ENCODE assay signal across 8 cellular contexts in the genomic region with DNA sequence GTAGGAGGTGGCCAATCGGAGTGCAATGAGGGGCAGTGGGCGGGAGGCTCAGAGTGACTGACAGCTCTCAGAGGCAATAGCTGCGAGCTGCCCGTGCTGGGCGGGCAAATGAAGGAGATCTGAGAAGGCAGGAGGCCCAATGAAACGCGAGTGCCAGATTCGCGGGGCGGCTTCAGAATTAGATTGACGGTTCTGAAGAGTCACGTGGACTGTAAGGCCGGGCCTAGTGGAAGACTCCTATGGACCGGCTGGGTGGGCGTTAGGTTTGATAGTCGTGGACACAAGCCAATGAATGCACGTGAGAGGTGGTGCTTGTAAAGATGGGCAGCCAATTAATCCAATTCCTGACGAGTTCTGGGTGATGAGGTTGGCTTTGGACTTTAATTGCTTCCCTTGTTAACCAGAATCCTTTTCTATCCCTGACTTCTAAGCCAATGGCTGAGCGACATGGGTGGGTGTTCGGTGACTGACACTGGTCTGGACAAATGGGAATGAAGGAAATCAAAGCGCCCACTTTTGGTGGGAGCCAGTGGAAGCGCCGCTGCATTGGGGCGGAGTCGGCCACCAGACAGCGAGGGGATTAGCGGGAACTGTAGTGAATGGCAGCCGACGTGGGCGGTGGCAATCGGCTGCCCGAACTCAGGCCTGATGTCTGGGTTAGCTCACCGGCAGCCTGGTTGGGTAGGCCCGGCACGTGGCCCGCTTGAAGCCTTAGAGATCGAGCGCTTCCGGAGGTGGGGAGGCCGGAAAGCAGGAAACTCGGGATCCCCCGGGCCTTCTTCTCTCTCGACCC. TPM values are rescaled to one million over a fixed set of nuclear protein-coding genes. Genes with fewer than 3 reads are reported as not detected.
DNase-seq lines count a peak whose midpoint lies in the region; ATAC-seq and TF ChIP-seq lines count a peak whose summit lies in the region.

No MANE protein-coding gene starts in this region.

- peak overlapping the region; percentile 99 for H4K8ac ChIP-seq in mesenchymal stem cell (ENCODE audit: low read length)

- 11% methylated on average over 42 of the region's 43 CpGs for WGBS in mesenchymal stem cell

- peak overlapping the region; percentile 6 for H2BK15ac ChIP-seq in mesenchymal stem cell (ENCODE audit: low read depth, poor library complexity, severe bottlenecking)

- H3K4me1 ChIP-seq in Caco-2: peaks cover 20% of the 10 kb centered on the region
- H3K4me1 ChIP-seq in effector memory CD4-positive, alpha-beta T cell (ENCODE audit: control insufficient read depth, insufficient read depth, low read length, poor library complexity, severe bottlenecking): peaks cover 17% of the 10 kb centered on the region
- H3K4me1 ChIP-seq in mesenchymal stem cell (ENCODE audit: control insufficient read depth, insufficient read depth, low read depth, low read length): peaks cover 19% of the 10 kb centered on the region

- H3K4me3 Mint-ChIP-seq in Caco-2 (ENCODE audit: unreplicated experiment): peak overlapping the region; percentile 77

- no peak overlapping the region for H2BK120ac ChIP-seq in mesenchymal stem cell (ENCODE audit: low read depth, low read length)

- BruUV-seq in Caco-2 (replicated peaks; lab: Mats Ljungman, UMichigan): no TSS peak

- peak overlapping the region in 1 of 2 experiments; percentile 64 for H3K4ac ChIP-seq in mesenchymal stem cell (ENCODE audit: low read depth in 1 of 2, low read length in 2 of 2)

- peak; percentile 79 for ATAC-seq in GM21381 (IDR thresholded peaks at IDR 0.05; ENCODE audit: unreplicated experiment)

- H3K27ac Mint-ChIP-seq in Caco-2 (ENCODE audit: unreplicated experiment): peak overlapping the region; percentile 95

- no peak overlapping the region for H4K91ac ChIP-seq in mesenchymal stem cell (ENCODE audit: low read length)

- H2BK12ac ChIP-seq in mesenchymal stem cell (ENCODE audit: low read length in 2 of 2): no peak overlapping the region

- H2BK5ac ChIP-seq in mesenchymal stem cell (ENCODE audit: low read depth, low read length, poor library complexity, severe bottlenecking): no peak overlapping the region

- POLR2A ChIA-PET in Caco-2 (lab: Charles Lee): interaction anchor here (0.5 to 2.0 kb wide), 7 partner anchors 11 to 64 kb away, joined by 3 to 27 read pairs (median 9); partner anchors contain the start of genes ALKBH7, CLPP and SLC25A23

- peak; percentile 99 to 100 for DNase-seq in Caco-2
- peak; percentile 100 for DNase-seq in HT1080 (ENCODE audit: low read depth)
- DNase-seq in NOMO-1 (lab: John Stamatoyannopoulos, UW; ENCODE audit: unreplicated experiment in 2 of 2): peak; percentile 99 to 100
- DNase-seq in activated CD8-positive, alpha-beta memory T cell treated with anti-CD3 and anti-CD28 coated beads for 48 hours (ENCODE audit: low read depth in 2 of 3, low spot score in 2 of 3): peak; percentile 85 to 99 (median 95)
- peak; percentile 98 to 100 (median 99) for DNase-seq in effector memory CD4-positive, alpha-beta T cell
- peak; percentile 100 for DNase-seq in mesenchymal stem cell
- DNase-seq in stimulated activated CD8-positive, alpha-beta memory T cell treated with anti-CD3 and anti-CD28 coated beads, Interleukin-12 subunit alpha, Interleukin-12 subunit beta, amount 100 ng/mL, for 24 hours (ENCODE audit: extremely low read depth): peak; percentile 98

- intact Hi-C loops in Caco-2 (cut with micrococcal nuclease; ENCODE audit: unreplicated experiment): loop anchor here (1.0 to 10.0 kb wide), 4 partner anchors 40 to 448 kb away; partner anchors contain the start of genes ALKBH7, CRB3, MLLT1 and RANBP3

- H3K4me1 Mint-ChIP-seq in Caco-2 (ENCODE audit: low read depth, unreplicated experiment): peaks cover 6% of the 10 kb centered on the region

- H3K23ac ChIP-seq in mesenchymal stem cell (ENCODE audit: low read length in 2 of 2): no peak overlapping the region

- peak overlapping the region; percentile 48 for H2AFZ ChIP-seq in mesenchymal stem cell (ENCODE audit: low read depth, low read length)

- H2AK5ac ChIP-seq in mesenchymal stem cell (ENCODE audit: low read length, severe bottlenecking): no peak overlapping the region

- H3K9me3 ChIP-seq in Caco-2: no peaks in the 10 kb centered on the region
- no peaks in the 10 kb centered on the region for H3K9me3 ChIP-seq in effector memory CD4-positive, alpha-beta T cell (ENCODE audit: control insufficient read depth, low read length)
- H3K9me3 ChIP-seq in mesenchymal stem cell (ENCODE audit: control insufficient read depth, low read length): no peaks in the 10 kb centered on the region

- H3K9ac ChIP-seq in mesenchymal stem cell (ENCODE audit: low read length): peak overlapping the region; percentile 53

- H3K4me3 ChIP-seq in Caco-2 (ENCODE audit: low read depth, low read length) (peak overlapping the region; percentile 23), mesenchymal stem cell (ENCODE audit: insufficient read depth in 1 of 2, low read depth in 1 of 2, low read length in 2 of 2) (peak overlapping the region in 1 of 2 experiments; percentile 50)
- H3K4me3 ChIP-seq in effector memory CD4-positive, alpha-beta T cell (ENCODE audit: insufficient read depth, low read depth, low read length, poor library complexity, severe bottlenecking): no peak overlapping the region

- CTCF ChIA-PET in Caco-2 (lab: Charles Lee): interaction anchor here (0.5 to 2.0 kb wide), 12 partner anchors 12 to 1476 kb away, joined by 3 to 6 read pairs (median 3); partner anchors contain the start of genes ALKBH7 and SLC25A23

- peaks cover 49% of the 10 kb centered on the region for H3K36me3 Mint-ChIP-seq in Caco-2 (ENCODE audit: insufficient read depth, unreplicated experiment)

- no peaks in the 10 kb centered on the region for H3K27me3 Mint-ChIP-seq in Caco-2 (ENCODE audit: insufficient read depth, unreplicated experiment)

- peak overlapping the region; percentile 65 for H3K27ac ChIP-seq in effector memory CD4-positive, alpha-beta T cell (ENCODE audit: insufficient read depth, low read length, poor library complexity, severe bottlenecking)
- H3K27ac ChIP-seq in mesenchymal stem cell (ENCODE audit: low read length, poor library complexity, severe bottlenecking): peak overlapping the region; percentile 62

- H3K79me1 ChIP-seq in mesenchymal stem cell (replicated peaks; ENCODE audit: low read length, poor library complexity, severe bottlenecking): peaks cover 5% of the 10 kb centered on the region

- H3K36me3 ChIP-seq in Caco-2 (ENCODE audit: control insufficient read depth, insufficient read depth, low read length) (peaks cover 2% of the 10 kb centered on the region), mesenchymal stem cell (ENCODE audit: control insufficient read depth in 1 of 2, insufficient read depth in 2 of 2, low read depth in 1 of 2, low read length in 2 of 2) (peaks cover 21 to 22% of the 10 kb centered on the region in 2 experiments)
- peaks cover 14% of the 10 kb centered on the region for H3K36me3 ChIP-seq in effector memory CD4-positive, alpha-beta T cell (ENCODE audit: control insufficient read depth, insufficient read depth, low read length)

- H3K4me2 ChIP-seq in mesenchymal stem cell (ENCODE audit: low read length, poor library complexity, severe bottlenecking): no peak overlapping the region

- TF ChIP-seq CTCF in Caco-2 (IDR thresholded peaks at IDR 0.05; ENCODE audit: insufficient read depth in 1 of 2, low read depth in 1 of 2, low read length in 1 of 2, severe bottlenecking in 1 of 2, unreplicated experiment in 1 of 2): no peak

- H3K18ac ChIP-seq in mesenchymal stem cell (ENCODE audit: low read depth in 1 of 2, low read length in 2 of 2): peak overlapping the region in 1 of 2 experiments; percentile 92

- H3K27me3 ChIP-seq in Caco-2 (replicated peaks; ENCODE audit: control insufficient read depth, insufficient read depth, low read length) (no peaks in the 10 kb centered on the region), mesenchymal stem cell (ENCODE audit: control insufficient read depth in 1 of 2, insufficient read depth in 1 of 2, low read length in 2 of 2) (peaks cover 9% of the 10 kb centered on the region in 2 experiments)
- H3K27me3 ChIP-seq in effector memory CD4-positive, alpha-beta T cell (replicated peaks; ENCODE audit: control insufficient read depth, insufficient read depth, low read length, poor library complexity, severe bottlenecking): no peaks in the 10 kb centered on the region

- no peaks in the 10 kb centered on the region for H3K9me3 Mint-ChIP-seq in Caco-2 (ENCODE audit: unreplicated experiment)

- no peak overlapping the region for H3K14ac ChIP-seq in mesenchymal stem cell (ENCODE audit: low read length in 2 of 2)

RNA-seq across cellular contexts. Expression of gene KHSRP, which starts 0.5 kb away (rescaled TPM):
- total RNA-seq in Caco-2 (2022): 589 and 610 TPM in 2 replicates
- 207 and 270 TPM in 2 replicates for total RNA-seq in HT1080 (2014; rRNA removed; shearing (Covaris generic))
- 276 and 335 TPM in 2 replicates for polyA plus RNA-seq in HT1080 (2015; cell fraction: cytosol; rRNA removed)
- 300 and 313 TPM in 2 replicates for polyA plus RNA-seq in HT1080 (2015; cell fraction: nucleus; rRNA removed)
- 172 TPM for polyA plus RNA-seq in mesenchymal stem cell (2013, experiment 1 of 2)
- 175 TPM for polyA plus RNA-seq in mesenchymal stem cell (2013, experiment 2 of 2)

RNA-seq across cellular contexts. Expression of gene SLC25A41, which starts 8.4 kb away (rescaled TPM):
- 0.23 TPM in 1 of 2 replicates, not detected in the other for total RNA-seq in Caco-2 (2022)
- 0.18 TPM in 1 of 2 replicates, not detected in the other for total RNA-seq in HT1080 (2014; rRNA removed; shearing (Covaris generic))
- polyA plus RNA-seq in HT1080 (2015; cell fraction: cytosol; rRNA removed): 0.20 TPM in 1 of 2 replicates, not detected in the other
- polyA plus RNA-seq in HT1080 (2015; cell fraction: nucleus; rRNA removed): not detected in 2 replicates
- polyA plus RNA-seq in mesenchymal stem cell (2013, experiment 1 of 2): 0.04 TPM
- polyA plus RNA-seq in mesenchymal stem cell (2013, experiment 2 of 2): 0.11 TPM

RNA-seq across cellular contexts. Expression of gene GTF2F1, which starts 32.2 kb away (rescaled TPM):
- total RNA-seq in Caco-2 (2022): 66.6 and 77.4 TPM in 2 replicates
- total RNA-seq in HT1080 (2014; rRNA removed; shearing (Covaris generic)): 68.4 and 73.1 TPM in 2 replicates
- 55.0 and 57.4 TPM in 2 replicates for polyA plus RNA-seq in HT1080 (2015; cell fraction: cytosol; rRNA removed)
- 57.6 and 63.7 TPM in 2 replicates for polyA plus RNA-seq in HT1080 (2015; cell fraction: nucleus; rRNA removed)
- polyA plus RNA-seq in mesenchymal stem cell (2013, experiment 1 of 2): 85.8 TPM
- polyA plus RNA-seq in mesenchymal stem cell (2013, experiment 2 of 2): 77.3 TPM

RNA-seq across cellular contexts. Expression of gene SLC25A23, which starts 34.5 kb away (rescaled TPM):
- 70.5 and 73.5 TPM in 2 replicates for total RNA-seq in Caco-2 (2022)
- 34.8 and 39.5 TPM in 2 replicates for total RNA-seq in HT1080 (2014; rRNA removed; shearing (Covaris generic))
- polyA plus RNA-seq in HT1080 (2015; cell fraction: cytosol; rRNA removed): 28.1 and 29.7 TPM in 2 replicates
- polyA plus RNA-seq in HT1080 (2015; cell fraction: nucleus; rRNA removed): 8.7 and 15.7 TPM in 2 replicates
- 60.2 TPM for polyA plus RNA-seq in mesenchymal stem cell (2013, experiment 1 of 2)
- 59.0 TPM for polyA plus RNA-seq in mesenchymal stem cell (2013, experiment 2 of 2)

RNA-seq across cellular contexts. Expression of gene CRB3, which starts 38.9 kb away (rescaled TPM):
- 53.9 and 54.5 TPM in 2 replicates for total RNA-seq in Caco-2 (2022)
- total RNA-seq in HT1080 (2014; rRNA removed; shearing (Covaris generic)): not detected in 2 replicates
- not detected in 2 replicates for polyA plus RNA-seq in HT1080 (2015; cell fraction: cytosol; rRNA removed)
- not detected in 2 replicates for polyA plus RNA-seq in HT1080 (2015; cell fraction: nucleus; rRNA removed)
- not detected for polyA plus RNA-seq in mesenchymal stem cell (2013, experiment 1 of 2)
- not detected for polyA plus RNA-seq in mesenchymal stem cell (2013, experiment 2 of 2)
